In genomic region chr7:94392391-94392782, GRCh38 we compare ENCODE assay signal across 11 cellular contexts. TPM values are rescaled to one million over a fixed set of nuclear protein-coding genes. Genes with fewer than 3 reads are reported as not detected.
DNase-seq lines count a peak whose midpoint lies in the region; ATAC-seq, FAIRE-seq and TF ChIP-seq lines count a peak whose summit lies in the region.
"Had no signal": no experiment of that assay in that cellular context is flagged by ENCODE, and none has a peak within 500 bp of the region (broad histone marks: within the 10 kb centered on the region; RNA-seq: fewer than 3 reads in every experiment).

No MANE protein-coding gene starts in this region.

- no peaks in the 10 kb centered on the region for H3K9me3 ChIP-seq in uterus

- no peaks in the 10 kb centered on the region for H3K36me3 ChIP-seq in uterus

- FAIRE-seq in GM12891 (lab: Jason Lieb, UNC) = no peak

- ATAC-seq in activated naive CD8-positive, alpha-beta T cell treated with anti-CD3 and anti-CD28 coated beads, Interleukin-2, amount 10 ng/mL, durations not matched to agents 7 days and 5 days (ENCODE audit: low read depth) = no peak
- no peak for ATAC-seq in activated naive CD8-positive, alpha-beta T cell treated with anti-CD3 and anti-CD28 coated beads, Interleukin-2, amount 50 U/mL, for 24 hours
- ATAC-seq: T-helper 17 cell had no signal

- TF ChIP-seq CTCF in brain (conservative IDR thresholded peaks at IDR 0.05) (no peak), nephron (IDR thresholded peaks at IDR 0.05; ENCODE audit: unreplicated experiment in 3 of 3) (no peak), uterus (IDR thresholded peaks at IDR 0.05) (no peak), GM13976 (IDR thresholded peaks at IDR 0.05; ENCODE audit: borderline replicate concordance, control extremely low read depth, extremely low read depth, insufficient read depth, missing control alignments) (no peak)

- no peak overlapping the region for H3K4me3 ChIP-seq in uterus

- intact Hi-C loops in uterus (cut with DNase I; ENCODE audit: low total_unique reads) = no loop called here

- peak overlapping the region; percentile 77 for H3K4me3 Mint-ChIP-seq in activated naive CD8-positive, alpha-beta T cell treated with anti-CD3 and anti-CD28 coated beads, Interleukin-2, amount 10 ng/mL, durations not matched to agents 7 days and 5 days
- H3K4me3 Mint-ChIP-seq in activated naive CD8-positive, alpha-beta T cell treated with anti-CD3 and anti-CD28 coated beads, Interleukin-2, amount 50 U/mL, for 24 hours = no peak overlapping the region
- peak overlapping the region in 4 of 5 experiments; percentile 67 to 81 (median 74) for H3K4me3 Mint-ChIP-seq in brain
- H3K4me3 Mint-ChIP-seq in nephron = peak overlapping the region in 2 of 3 experiments; percentile 96 to 100
- H3K4me3 Mint-ChIP-seq: T-helper 17 cell had no signal

- peaks cover 3% of the 10 kb centered on the region for H3K27me3 Mint-ChIP-seq in activated naive CD8-positive, alpha-beta T cell treated with anti-CD3 and anti-CD28 coated beads, Interleukin-2, amount 10 ng/mL, durations not matched to agents 7 days and 5 days
- H3K27me3 Mint-ChIP-seq in activated naive CD8-positive, alpha-beta T cell treated with anti-CD3 and anti-CD28 coated beads, Interleukin-2, amount 50 U/mL, for 24 hours = peaks cover 45% of the 10 kb centered on the region
- H3K27me3 Mint-ChIP-seq in brain = peaks cover 7% of the 10 kb centered on the region
- peaks cover 6% of the 10 kb centered on the region for H3K27me3 Mint-ChIP-seq in nephron (ENCODE audit: low read depth)

- H3K9me3 Mint-ChIP-seq in activated naive CD8-positive, alpha-beta T cell treated with anti-CD3 and anti-CD28 coated beads, Interleukin-2, amount 10 ng/mL, durations not matched to agents 7 days and 5 days = no peaks in the 10 kb centered on the region
- no peaks in the 10 kb centered on the region for H3K9me3 Mint-ChIP-seq in activated naive CD8-positive, alpha-beta T cell treated with anti-CD3 and anti-CD28 coated beads, Interleukin-2, amount 50 U/mL, for 24 hours
- H3K9me3 Mint-ChIP-seq in brain (peaks cover 0 to 8% (median 0%) of the 10 kb centered on the region in 5 experiments), nephron (no peaks in the 10 kb centered on the region)

- H3K27ac Mint-ChIP-seq in activated naive CD8-positive, alpha-beta T cell treated with anti-CD3 and anti-CD28 coated beads, Interleukin-2, amount 10 ng/mL, durations not matched to agents 7 days and 5 days = peak overlapping the region; percentile 95
- no peak overlapping the region for H3K27ac Mint-ChIP-seq in activated naive CD8-positive, alpha-beta T cell treated with anti-CD3 and anti-CD28 coated beads, Interleukin-2, amount 50 U/mL, for 24 hours
- H3K27ac Mint-ChIP-seq in brain = peak overlapping the region in 4 of 5 experiments; percentile 93 to 99 (median 96)
- H3K27ac Mint-ChIP-seq in nephron = peak overlapping the region; percentile 98 to 100 (median 99)
- H3K27ac Mint-ChIP-seq: T-helper 17 cell had no signal

- DNase-seq in activated naive CD8-positive, alpha-beta T cell treated with anti-CD3 and anti-CD28 coated beads, Interleukin-2, amount 10 ng/mL, durations not matched to agents 7 days and 5 days = no peak
- DNase-seq in activated naive CD8-positive, alpha-beta T cell treated with anti-CD3 and anti-CD28 coated beads, Interleukin-2, amount 50 U/mL, for 24 hours = no peak
- DNase-seq in uterus (no peak), GM13976 (ENCODE audit: low spot score) (no peak), GM12891 (ENCODE audit: insufficient read length, low spot score) (no peak)
- no peak for DNase-seq in effector CD8-positive, alpha-beta T cell (lab: John Stamatoyannopoulos, UW)
- DNase-seq: NCI-H187 treated with DMSO at 0.1 percent for 48 hours, T-helper 17 cell had no signal

- POLR2A ChIA-PET in activated naive CD8-positive, alpha-beta T cell treated with anti-CD3 and anti-CD28 coated beads, Interleukin-2, amount 10 ng/mL, durations not matched to agents 7 days and 5 days (lab: Charles Lee) = no interaction called here

- H3K4me1 Mint-ChIP-seq in activated naive CD8-positive, alpha-beta T cell treated with anti-CD3 and anti-CD28 coated beads, Interleukin-2, amount 10 ng/mL, durations not matched to agents 7 days and 5 days = peaks cover 14% of the 10 kb centered on the region
- peaks cover 5% of the 10 kb centered on the region for H3K4me1 Mint-ChIP-seq in activated naive CD8-positive, alpha-beta T cell treated with anti-CD3 and anti-CD28 coated beads, Interleukin-2, amount 50 U/mL, for 24 hours
- peaks cover 41% of the 10 kb centered on the region for H3K4me1 Mint-ChIP-seq in brain
- H3K4me1 Mint-ChIP-seq in nephron = peaks cover 49% of the 10 kb centered on the region

- in situ Hi-C loops in GM13976 (cut with MboI; ENCODE audit: low sequenced_read_pairs, unreplicated experiment) = loop anchor here (25.0 kb wide), 1 partner anchor 480 kb away; the partner anchor contains the start of genes GNG11 and GNGT1

- no peaks in the 10 kb centered on the region for H3K27me3 ChIP-seq in uterus

- no peaks in the 10 kb centered on the region for H3K4me1 ChIP-seq in uterus

- TF ChIP-seq POLR2A in uterus (IDR thresholded peaks at IDR 0.05) (no peak), GM12891 (IDR thresholded peaks at IDR 0.05; ENCODE audit: low read depth, low read length) (no peak)

- H3K27ac ChIP-seq in uterus = peak overlapping the region; percentile 90 to 98

- H3K36me3 Mint-ChIP-seq in activated naive CD8-positive, alpha-beta T cell treated with anti-CD3 and anti-CD28 coated beads, Interleukin-2, amount 10 ng/mL, durations not matched to agents 7 days and 5 days = no peaks in the 10 kb centered on the region
- no peaks in the 10 kb centered on the region for H3K36me3 Mint-ChIP-seq in activated naive CD8-positive, alpha-beta T cell treated with anti-CD3 and anti-CD28 coated beads, Interleukin-2, amount 50 U/mL, for 24 hours (ENCODE audit: low read depth)
- H3K36me3 Mint-ChIP-seq in brain = no peaks in the 10 kb centered on the region
- H3K36me3 Mint-ChIP-seq in nephron (ENCODE audit: low read depth) = peaks cover 11% of the 10 kb centered on the region
- H3K36me3 Mint-ChIP-seq: IgD-negative memory B cell had no signal

TF ChIP-seq in GM12891, 5 proteins besides CTCF, POLR2A, EP300 and RAD21:
- TF ChIP-seq SPI1 (IDR thresholded peaks at IDR 0.05; ENCODE audit: low read depth, low read length) (no peak), TAF1 (IDR thresholded peaks at IDR 0.05; ENCODE audit: low read depth, low read length) (no peak), PAX5 (IDR thresholded peaks at IDR 0.05; ENCODE audit: insufficient read depth, low read length, severe bottlenecking) (no peak), POU2F2 (IDR thresholded peaks at IDR 0.05; ENCODE audit: low read depth, low read length) (no peak), POLR2AphosphoS5 (IDR thresholded peaks at IDR 0.05; ENCODE audit: low read depth, low read length) (no peak)

RNA-seq across cellular contexts. Expression of gene COL1A2, which starts 2.3 kb away (rescaled TPM):
- total RNA-seq in activated naive CD8-positive, alpha-beta T cell treated with anti-CD3 and anti-CD28 coated beads, Interleukin-2, amount 10 ng/mL, durations not matched to agents 7 days and 5 days = under 1 TPM; 0.23 to 0.47 TPM
- polyA plus RNA-seq in brain (ENCODE audit: insufficient read depth, low read depth, low replicate concordance) = 36.7 TPM
- over 10,000 TPM in 1 of 4 donors, 100 to 1,000 TPM in 2, 10 to 100 TPM in 1; 59.1 to 10,885 (median 259) TPM for total RNA-seq in uterus
- 0.04 TPM for polyA plus RNA-seq in GM12891 (2012; ENCODE audit: low read depth, missing spikeins)
- total RNA-seq: T-helper 17 cell had no signal
- polyA plus RNA-seq: IgD-negative memory B cell had no signal

Comparison
In these comparisons a context has a peak if more than half of its experiments do, and no peak if none do; other contexts are left out.
1. RNA of gene COL1A2, which starts 2.3 kb away (total RNA-seq): 59.1 to 10,885 TPM in uterus; 0.23 to 0.47 TPM in activated naive CD8-positive, alpha-beta T cell treated with anti-CD3 and anti-CD28 coated beads, Interleukin-2, amount 10 ng/mL, durations not matched to agents 7 days and 5 days; every median in the first group is over 10 times any median in the second.